ENCODE assay signal across 21 cellular contexts in the genomic region with DNA sequence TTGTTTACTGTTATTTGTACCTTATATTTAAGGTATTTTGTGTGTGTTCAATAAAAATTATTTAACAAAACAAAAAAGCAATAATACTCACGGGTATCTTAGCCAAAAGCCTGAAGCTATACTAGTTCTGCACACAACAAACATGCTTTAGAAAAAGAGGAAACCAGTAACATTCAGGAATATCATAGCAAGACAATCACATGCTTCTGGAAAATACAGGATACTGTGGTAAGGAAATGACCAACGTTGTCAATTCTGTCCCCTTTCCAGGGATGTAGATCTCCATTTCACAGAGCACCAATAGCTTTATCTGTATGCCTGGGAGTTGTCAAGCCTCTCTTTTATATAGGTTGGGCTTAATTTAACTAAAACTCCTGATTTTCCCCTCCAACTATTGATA.
"Had no signal": no experiment of that assay in that cellular context is flagged by ENCODE, and none has a peak within 500 bp of the region (broad histone marks: within the 10 kb centered on the region; RNA-seq: fewer than 3 reads in every experiment).

No MANE protein-coding gene starts in this region.

- ATAC-seq: right cardiac atrium had no signal

- H3K36me3 ChIP-seq: prostate gland, vagina had no signal

- H3K27ac ChIP-seq: coronary artery, prostate gland, skin epidermis, tibial nerve, vagina had no signal

- H3K4me1 Mint-ChIP-seq: activated naive CD8-positive, alpha-beta T cell treated with anti-CD3 and anti-CD28 coated beads for 36 hours had no signal

- H3K4me1 ChIP-seq: prostate gland, tibial nerve, vagina had no signal

- H3K27me3 ChIP-seq: tibial nerve, vagina had no signal

- H3K4me3 Mint-ChIP-seq: activated naive CD8-positive, alpha-beta T cell treated with anti-CD3 and anti-CD28 coated beads for 36 hours; brain; central memory CD8-positive, alpha-beta T cell; nephron had no signal

- H3K9me3 ChIP-seq: prostate gland, vagina had no signal

- H3K4me3 ChIP-seq: coronary artery, prostate gland, skin epidermis, tibial nerve, vagina had no signal

- H3K27ac Mint-ChIP-seq: activated naive CD8-positive, alpha-beta T cell treated with anti-CD3 and anti-CD28 coated beads for 36 hours had no signal

- DNase-seq: activated CD4-positive, alpha-beta T cell treated with anti-CD3 and anti-CD28 coated beads, Interleukin-2, amount 50 U/mL, for 1 hour; activated CD4-positive, CD25-positive, alpha-beta regulatory T cell; activated CD8-positive, alpha-beta memory T cell treated with anti-CD3 and anti-CD28 coated beads for 24 hours; activated gamma-delta T cell treated with Interleukin-2 at 50 U/mL for 16 hours; activated naive CD8-positive, alpha-beta T cell treated with anti-CD3 and anti-CD28 coated beads for 36 hours; amygdala; effector memory CD4-positive, alpha-beta T cell; head of caudate nucleus; immature natural killer cell; occipital lobe; right cardiac atrium; stimulated activated CD4-positive, alpha-beta T cell treated with anti-CD3 and anti-CD28 coated beads, Interleukin-4, amount 100 ng/mL, for 24 hours; stimulated activated naive CD4-positive, alpha-beta T cell had no signal

- H3K27me3 Mint-ChIP-seq: activated naive CD8-positive, alpha-beta T cell treated with anti-CD3 and anti-CD28 coated beads for 36 hours; brain; central memory CD8-positive, alpha-beta T cell had no signal

- H3K9me3 Mint-ChIP-seq: central memory CD8-positive, alpha-beta T cell; immature natural killer cell; nephron had no signal
